20 cellular contexts compared by ENCODE assay signal in genomic region chr14:102575479-102576428, GRCh38.
"Had no signal": no experiment of that assay in that cellular context is flagged by ENCODE, and none has a peak within 500 bp of the region (broad histone marks: within the 10 kb centered on the region; RNA-seq: fewer than 3 reads in every experiment).

No MANE protein-coding gene starts in this region.

- H3K27ac ChIP-seq: dorsolateral prefrontal cortex, left ventricle myocardium inferior, neutrophil, pancreas, thoracic aorta, upper lobe of right lung had no signal

- H3K27me3 ChIP-seq: dorsolateral prefrontal cortex, neutrophil, pancreas, upper lobe of right lung had no signal

- H3K4me1 ChIP-seq: left ventricle myocardium inferior, pancreas, upper lobe of right lung had no signal

- H3K4me3 ChIP-seq: dorsolateral prefrontal cortex, left ventricle myocardium inferior, pancreas, thoracic aorta, upper lobe of right lung had no signal

- H3K4me3 Mint-ChIP-seq: activated CD4-positive, alpha-beta memory T cell treated with anti-CD3 and anti-CD28 coated beads, Interleukin-2, amount 10 ng/mL, durations not matched to agents 7 days and 5 days; activated CD8-positive, alpha-beta memory T cell treated with anti-CD3 and anti-CD28 coated beads, Interleukin-2, amount 10 ng/mL, durations not matched to agents 7 days and 5 days; activated naive CD8-positive, alpha-beta T cell treated with anti-CD3 and anti-CD28 coated beads for 36 hours; natural killer cell; stimulated activated memory B cell treated with anti-CD40 and anti-IgM and Interleukin-4, amounts not matched to agents 10 μg/mL and 1 μg/mL and 100 μg/mL, for 72 hours had no signal

- H3K36me3 Mint-ChIP-seq: activated CD8-positive, alpha-beta memory T cell treated with anti-CD3 and anti-CD28 coated beads, Interleukin-2, amount 10 ng/mL, durations not matched to agents 7 days and 5 days; activated naive CD8-positive, alpha-beta T cell treated with anti-CD3 and anti-CD28 coated beads for 36 hours; brain; natural killer cell; stimulated activated memory B cell treated with anti-CD40 and anti-IgM and Interleukin-4, amounts not matched to agents 10 μg/mL and 1 μg/mL and 100 μg/mL, for 72 hours had no signal

- DNase-seq: activated CD4-positive, alpha-beta memory T cell treated with anti-CD3 and anti-CD28 coated beads, Interleukin-2, amount 10 ng/mL, durations not matched to agents 7 days and 5 days; activated CD4-positive, alpha-beta T cell treated with anti-CD3 and anti-CD28 coated beads for 48 hours; activated CD4-positive, CD25-positive, alpha-beta regulatory T cell; activated CD8-positive, alpha-beta memory T cell treated with anti-CD3 and anti-CD28 coated beads, Interleukin-2, amount 10 ng/mL, durations not matched to agents 7 days and 5 days; activated naive CD8-positive, alpha-beta T cell treated with anti-CD3 and anti-CD28 coated beads for 36 hours; caudate nucleus; dorsolateral prefrontal cortex; head of caudate nucleus; left ventricle myocardium inferior; natural killer cell; pancreas; stimulated activated CD4-positive, alpha-beta T cell treated with anti-CD3 and anti-CD28 coated beads, Interleukin-4, amount 100 ng/mL, for 24 hours; T-helper 1 cell; T-helper 9 cell; upper lobe of right lung had no signal

- H3K9me3 Mint-ChIP-seq: activated CD4-positive, alpha-beta memory T cell treated with anti-CD3 and anti-CD28 coated beads, Interleukin-2, amount 10 ng/mL, durations not matched to agents 7 days and 5 days; activated naive CD8-positive, alpha-beta T cell treated with anti-CD3 and anti-CD28 coated beads for 36 hours; natural killer cell; stimulated activated memory B cell treated with anti-CD40 and anti-IgM and Interleukin-4, amounts not matched to agents 10 μg/mL and 1 μg/mL and 100 μg/mL, for 72 hours had no signal

- H3K4me1 Mint-ChIP-seq: natural killer cell had no signal

- H3K27me3 Mint-ChIP-seq: activated CD8-positive, alpha-beta memory T cell treated with anti-CD3 and anti-CD28 coated beads, Interleukin-2, amount 10 ng/mL, durations not matched to agents 7 days and 5 days; brain; stimulated activated memory B cell treated with anti-CD40 and anti-IgM and Interleukin-4, amounts not matched to agents 10 μg/mL and 1 μg/mL and 100 μg/mL, for 72 hours had no signal

- H3K9me3 ChIP-seq: left ventricle myocardium inferior, neutrophil, pancreas, thoracic aorta, upper lobe of right lung had no signal

- ATAC-seq: activated CD8-positive, alpha-beta memory T cell treated with anti-CD3 and anti-CD28 coated beads, Interleukin-2, amount 10 ng/mL, durations not matched to agents 7 days and 5 days; natural killer cell; pancreas; sciatic nerve; stimulated activated memory B cell treated with anti-CD40 and anti-IgM and Interleukin-4, amounts not matched to agents 10 μg/mL and 1 μg/mL and 100 μg/mL, for 72 hours; upper lobe of right lung had no signal

- H3K27ac Mint-ChIP-seq: activated CD4-positive, alpha-beta memory T cell treated with anti-CD3 and anti-CD28 coated beads, Interleukin-2, amount 10 ng/mL, durations not matched to agents 7 days and 5 days; activated CD8-positive, alpha-beta memory T cell treated with anti-CD3 and anti-CD28 coated beads, Interleukin-2, amount 10 ng/mL, durations not matched to agents 7 days and 5 days; activated naive CD8-positive, alpha-beta T cell treated with anti-CD3 and anti-CD28 coated beads for 36 hours; natural killer cell; stimulated activated memory B cell treated with anti-CD40 and anti-IgM and Interleukin-4, amounts not matched to agents 10 μg/mL and 1 μg/mL and 100 μg/mL, for 72 hours had no signal

- H3K36me3 ChIP-seq: left ventricle myocardium inferior, neutrophil, pancreas, thoracic aorta, upper lobe of right lung had no signal
